34 cellular contexts compared by ENCODE assay signal in genomic region chr6:126842769-126843168, GRCh38.
"Had no signal": no experiment of that assay in that cellular context is flagged by ENCODE, and none has a peak within 500 bp of the region (broad histone marks: within the 10 kb centered on the region; RNA-seq: fewer than 3 reads in every experiment).

No MANE protein-coding gene starts in this region.

- H3K36me3 ChIP-seq: MG63 had no signal

- H3K4me3 ChIP-seq: MG63 had no signal

- H3K9me3 ChIP-seq: MG63 had no signal

- DNase-seq: Karpas-422, Kasumi-1, MG63, MM.1S, MV-4-11, NCI-H1048, NCI-H1092, NCI-H1092 treated with DMSO at 0.1 percent for 48 hours, NCI-H1105, NCI-H1105 treated with DMSO at 0.1 percent for 48 hours, NCI-H1417 treated with DMSO at 0.1 percent for 48 hours, NCI-H1436, NCI-H1436 treated with DMSO at 0.1 percent for 48 hours, NCI-H146, NCI-H1694, NCI-H1694 treated with DMSO at 0.1 percent for 48 hours, NCI-H187, NCI-H187 treated with DMSO at 0.1 percent for 48 hours, NCI-H1930, NCI-H2029, NCI-H2029 treated with DMSO at 0.1 percent for 48 hours, NCI-H2081, NCI-H2081 treated with DMSO at 0.1 percent for 48 hours, NCI-H2107, NCI-H2171, NCI-H2171 treated with DMSO at 0.1 percent for 48 hours, NCI-H2227 treated with DMSO at 0.1 percent for 48 hours, NCI-H226, NCI-H345, NCI-H446, NCI-H446 treated with DMSO at 0.1 percent for 48 hours, NCI-H510A, NCI-H510A treated with DMSO at 0.1 percent for 48 hours, NCI-H524 had no signal

- H3K27me3 ChIP-seq: MG63 had no signal
